2 cellular contexts compared by ENCODE assay signal in the genomic region with DNA sequence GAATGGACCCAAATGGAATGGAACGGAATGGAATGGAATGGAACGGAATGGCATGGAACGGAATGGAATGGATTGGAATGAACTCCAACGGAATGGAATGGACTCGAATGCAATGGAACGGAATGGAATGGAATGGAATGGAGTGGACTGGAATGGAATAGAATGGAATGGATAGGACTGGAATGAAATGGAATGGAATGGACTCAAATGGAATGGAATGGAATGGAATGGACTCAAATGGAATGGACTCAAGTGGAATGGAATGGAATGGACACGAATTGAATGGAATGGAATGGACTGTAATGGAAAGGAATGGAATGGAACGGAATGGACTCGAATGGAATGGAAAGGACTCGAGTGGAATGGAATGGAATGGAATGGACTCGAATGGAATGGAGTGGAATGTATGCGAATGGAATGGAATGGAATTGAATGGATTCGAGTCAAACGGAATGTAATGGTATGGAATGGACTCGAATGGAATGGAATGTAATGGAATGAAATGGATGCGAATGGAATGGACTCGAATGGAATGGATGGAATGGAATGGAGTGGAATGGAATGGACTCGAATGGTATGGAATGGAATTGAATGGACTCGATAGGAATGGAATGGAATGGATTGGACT.
TF ChIP-seq lines count a peak whose summit lies in the region.

No MANE protein-coding gene starts in this region.

TF ChIP-seq in HEK293, 187 proteins besides CTCF, POLR2A, EP300 and RAD21 (continued from another document and continues in another):
- TF ChIP-seq ZFP69B (tag by site-specific recombination; IDR thresholded peaks at IDR 0.05) (peak; percentile 55; the same call in 1 of the 2 replicates), ZNF157 (tag by site-specific recombination; IDR thresholded peaks at IDR 0.05) (0 out of 2 replicates have a peak, but pooled peaks have one; percentile 10), ZNF354C (tag by site-specific recombination; IDR thresholded peaks at IDR 0.05; ENCODE audit: borderline replicate concordance, low read depth) (0 out of 2 replicates have a peak, but pooled peaks have one; percentile 27), ZNF280D (tag by site-specific recombination; IDR thresholded peaks at IDR 0.05) (peak; percentile 58), ZFP41 (tag by site-specific recombination; IDR thresholded peaks at IDR 0.05; ENCODE audit: borderline replicate concordance) (0 out of 2 replicates have a peak, but pooled peaks have one; percentile 17), ZNF530 (tag by site-specific recombination; IDR thresholded peaks at IDR 0.05; ENCODE audit: low read depth) (peak; percentile 100), ZNF155 (tag by site-specific recombination; IDR thresholded peaks at IDR 0.05) (peak; percentile 63; the same call in 1 of the 2 replicates), ZNF175 (tag by site-specific recombination; IDR thresholded peaks at IDR 0.05) (0 out of 2 replicates have a peak, but pooled peaks have one; percentile 10), SP7 (tag by site-specific recombination; IDR thresholded peaks at IDR 0.05) (peak; percentile 41; the same call in 1 of the 2 replicates), ZNF558 (tag by site-specific recombination; IDR thresholded peaks at IDR 0.05) (0 out of 2 replicates have a peak, but pooled peaks have one; percentile 13), ZNF639 (tag by site-specific recombination; IDR thresholded peaks at IDR 0.05) (peak; percentile 77; the same call in 1 of the 2 replicates), ZNF2 (tag by site-specific recombination; IDR thresholded peaks at IDR 0.05) (peak; percentile 81), ZNF140 (tag by site-specific recombination; IDR thresholded peaks at IDR 0.05) (peak; percentile 49; the same call in 1 of the 2 replicates), ZNF747 (tag by site-specific recombination; IDR thresholded peaks at IDR 0.05) (peak; percentile 34; the same call in 1 of the 2 replicates), ZNF311 (tag by site-specific recombination; IDR thresholded peaks at IDR 0.05; ENCODE audit: borderline replicate concordance) (0 out of 2 replicates have a peak, but pooled peaks have one; percentile 74), ZNF610 (tag by site-specific recombination; IDR thresholded peaks at IDR 0.05; ENCODE audit: borderline replicate concordance) (0 out of 2 replicates have a peak, but pooled peaks have one; percentile 35), RBAK (tag by site-specific recombination; IDR thresholded peaks at IDR 0.05) (peak; percentile 8; the same call in 1 of the 2 replicates), ZNF248 (tag by site-specific recombination; IDR thresholded peaks at IDR 0.05) (peak; percentile 39; the same call in 1 of the 2 replicates), ZNF391 (tag by site-specific recombination; IDR thresholded peaks at IDR 0.05; ENCODE audit: borderline replicate concordance, low read depth) (peak; percentile 22; the same call in 1 of the 2 replicates), ZSCAN23 (tag by site-specific recombination; IDR thresholded peaks at IDR 0.05) (0 out of 2 replicates have a peak, but pooled peaks have one; percentile 48), ZNF112 (tag by site-specific recombination; IDR thresholded peaks at IDR 0.05) (0 out of 2 replicates have a peak, but pooled peaks have one; percentile 21), ZNF600 (tag by site-specific recombination; IDR thresholded peaks at IDR 0.05) (peak; percentile 93), ZNF76 (tag by site-specific recombination; IDR thresholded peaks at IDR 0.05; ENCODE audit: borderline replicate concordance, low read depth) (peak; percentile 55; the same call in 1 of the 2 replicates), ZNF239 (tag by site-specific recombination; IDR thresholded peaks at IDR 0.05) (peak; percentile 49; the same call in 1 of the 2 replicates), ZNF24 (tag by site-specific recombination; IDR thresholded peaks at IDR 0.05) (peak; percentile 25; the same call in 1 of the 2 replicates), KLF16 (tag by site-specific recombination; IDR thresholded peaks at IDR 0.05) (peak; percentile 29; the same call in 1 of the 2 replicates)
- TF ChIP-seq, protein P1, sequence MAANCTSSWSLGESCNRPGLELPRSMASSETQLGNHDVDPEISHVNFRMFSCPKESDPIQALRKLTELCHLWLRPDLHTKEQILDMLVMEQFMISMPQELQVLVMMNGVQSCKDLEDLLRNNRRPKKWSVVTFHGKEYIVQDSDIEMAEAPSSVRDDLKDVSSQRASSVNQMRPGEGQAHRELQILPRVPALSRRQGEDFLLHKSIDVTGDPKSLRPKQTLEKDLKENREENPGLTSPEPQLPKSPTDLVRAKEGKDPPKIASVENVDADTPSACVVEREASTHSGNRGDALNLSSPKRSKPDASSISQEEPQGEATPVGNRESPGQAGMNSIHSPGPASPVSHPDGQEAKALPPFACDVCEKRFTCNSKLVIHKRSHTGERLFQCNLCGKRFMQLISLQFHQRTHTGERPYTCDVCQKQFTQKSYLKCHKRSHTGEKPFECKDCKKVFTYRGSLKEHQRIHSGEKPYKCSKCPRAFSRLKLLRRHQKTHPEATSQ (tag by site-specific recombination; IDR thresholded peaks at IDR 0.05): peak; percentile 57

TF ChIP-seq in WTC11, 78 proteins besides CTCF, POLR2A, EP300 and RAD21:
- TF ChIP-seq, protein P2, sequence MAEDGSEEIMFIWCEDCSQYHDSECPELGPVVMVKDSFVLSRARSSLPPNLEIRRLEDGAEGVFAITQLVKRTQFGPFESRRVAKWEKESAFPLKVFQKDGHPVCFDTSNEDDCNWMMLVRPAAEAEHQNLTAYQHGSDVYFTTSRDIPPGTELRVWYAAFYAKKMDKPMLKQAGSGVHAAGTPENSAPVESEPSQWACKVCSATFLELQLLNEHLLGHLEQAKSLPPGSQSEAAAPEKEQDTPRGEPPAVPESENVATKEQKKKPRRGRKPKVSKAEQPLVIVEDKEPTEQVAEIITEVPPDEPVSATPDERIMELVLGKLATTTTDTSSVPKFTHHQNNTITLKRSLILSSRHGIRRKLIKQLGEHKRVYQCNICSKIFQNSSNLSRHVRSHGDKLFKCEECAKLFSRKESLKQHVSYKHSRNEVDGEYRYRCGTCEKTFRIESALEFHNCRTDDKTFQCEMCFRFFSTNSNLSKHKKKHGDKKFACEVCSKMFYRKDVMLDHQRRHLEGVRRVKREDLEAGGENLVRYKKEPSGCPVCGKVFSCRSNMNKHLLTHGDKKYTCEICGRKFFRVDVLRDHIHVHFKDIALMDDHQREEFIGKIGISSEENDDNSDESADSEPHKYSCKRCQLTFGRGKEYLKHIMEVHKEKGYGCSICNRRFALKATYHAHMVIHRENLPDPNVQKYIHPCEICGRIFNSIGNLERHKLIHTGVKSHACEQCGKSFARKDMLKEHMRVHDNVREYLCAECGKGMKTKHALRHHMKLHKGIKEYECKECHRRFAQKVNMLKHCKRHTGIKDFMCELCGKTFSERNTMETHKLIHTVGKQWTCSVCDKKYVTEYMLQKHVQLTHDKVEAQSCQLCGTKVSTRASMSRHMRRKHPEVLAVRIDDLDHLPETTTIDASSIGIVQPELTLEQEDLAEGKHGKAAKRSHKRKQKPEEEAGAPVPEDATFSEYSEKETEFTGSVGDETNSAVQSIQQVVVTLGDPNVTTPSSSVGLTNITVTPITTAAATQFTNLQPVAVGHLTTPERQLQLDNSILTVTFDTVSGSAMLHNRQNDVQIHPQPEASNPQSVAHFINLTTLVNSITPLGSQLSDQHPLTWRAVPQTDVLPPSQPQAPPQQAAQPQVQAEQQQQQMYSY (CRISPR knock-in tag; IDR thresholded peaks at IDR 0.05): peak; percentile 81
